ENCODE assay signal across 7 cellular contexts in genomic region chr20:3092611-3093379, GRCh38. TPM values are rescaled to one million over a fixed set of nuclear protein-coding genes. Genes with fewer than 3 reads are reported as not detected.
DNase-seq lines count a peak whose midpoint lies in the region; ATAC-seq lines count a peak whose summit lies in the region.
"Had no signal": no experiment of that assay in that cellular context is flagged by ENCODE, and none has a peak within 500 bp of the region (broad histone marks: within the 10 kb centered on the region; RNA-seq: fewer than 3 reads in every experiment).

No MANE protein-coding gene starts in this region.

- no peaks in the 10 kb centered on the region for H3K9me3 ChIP-seq in mononuclear cell (ENCODE audit: low read depth, low read length)

- H3K4me3 ChIP-seq in mononuclear cell (ENCODE audit: low read length): peak overlapping the region; percentile 32

- peak; percentile 29 for DNase-seq in EL
- DNase-seq in activated naive CD4-positive, alpha-beta T cell (lab: John Stamatoyannopoulos, UW): peak; percentile 20 to 56 (median 26)
- DNase-seq in GM19240 (ENCODE audit: insufficient read length, low spot score): no peak
- DNase-seq in HUDEP-2 (lab: John Stamatoyannopoulos, UW; ENCODE audit: unreplicated experiment in 76 of 76): no peak

- no peak for ATAC-seq in HG02870 (IDR thresholded peaks at IDR 0.05; ENCODE audit: unreplicated experiment)

- peaks cover 34% of the 10 kb centered on the region for H3K27me3 ChIP-seq in mononuclear cell (ENCODE audit: insufficient read depth, low read length)

- peaks cover 21% of the 10 kb centered on the region for H3K4me1 ChIP-seq in mononuclear cell (ENCODE audit: insufficient read depth, low read length)

RNA-seq across cellular contexts. Expression of gene AVP, which starts 8.3 kb away (rescaled TPM):
- total RNA-seq in mononuclear cell: not detected
- total RNA-seq: dermis microvascular lymphatic vessel endothelial cell had no signal

RNA-seq across cellular contexts. Expression of gene OXT, which starts 21.4 kb away (rescaled TPM):
- total RNA-seq in mononuclear cell: not detected
- total RNA-seq: dermis microvascular lymphatic vessel endothelial cell had no signal

RNA-seq across cellular contexts. Expression of gene MRPS26, which starts 46.9 kb away (rescaled TPM):
- total RNA-seq in mononuclear cell: 11.0 TPM

RNA-seq across cellular contexts. Expression of gene GNRH2, which starts 49.4 kb away (rescaled TPM):
- total RNA-seq in mononuclear cell: 0.52 TPM
- total RNA-seq: dermis microvascular lymphatic vessel endothelial cell had no signal

Comparison
In these comparisons a context has a peak if more than half of its experiments do, and no peak if none do; other contexts are left out.
1. DNase-seq: peak in EL (single experiment) and activated naive CD4-positive, alpha-beta T cell (4 of 4); none in GM19240 (single experiment) and HUDEP-2 (0 of 76).